8 cellular contexts compared by ENCODE assay signal in the genomic region with DNA sequence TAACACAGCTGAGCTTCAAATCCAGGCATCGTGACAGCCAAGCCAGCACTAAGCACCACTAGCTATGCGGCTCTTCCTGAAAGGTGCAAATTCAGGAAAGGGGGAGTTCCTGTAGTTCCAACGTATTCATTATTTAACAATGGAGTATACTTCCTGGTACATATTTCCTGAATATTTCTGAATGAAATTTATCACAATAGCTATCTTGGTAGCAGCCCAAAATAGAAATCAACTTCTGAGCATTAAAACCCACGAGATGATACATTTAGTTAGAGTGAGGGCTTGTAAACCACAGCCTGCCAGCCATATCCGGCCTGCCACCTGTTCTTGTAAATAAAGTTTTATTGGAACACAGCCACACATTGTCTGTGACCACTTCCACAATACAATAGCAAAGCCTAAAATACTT.
DNase-seq lines count a peak whose midpoint lies in the region; ATAC-seq and TF ChIP-seq lines count a peak whose summit lies in the region.

No MANE protein-coding gene starts in this region.

- no peak overlapping the region for H2AFZ ChIP-seq in GM23338
- 0 out of 2 replicates have a peak overlapping the region, but pooled peaks have one; percentile 4 for H2AFZ ChIP-seq in PC-3 (ENCODE audit: low read length)

- H3K9me3 Mint-ChIP-seq in GM23338 = peaks cover 7% of the 10 kb centered on the region; the same call in 1 of the 3 replicates

- H3K36me3 Mint-ChIP-seq in GM23338 (ENCODE audit: low read depth) = peaks cover 53% of the 10 kb centered on the region

- H3K79me2 ChIP-seq in GM23338 (replicated peaks; ENCODE audit: insufficient read depth) = peaks cover 100% of the 10 kb centered on the region
- no peaks in the 10 kb centered on the region for H3K79me2 ChIP-seq in PC-3 (ENCODE audit: low read length)

- no peak overlapping the region for H3K4me3 Mint-ChIP-seq in GM23338

- H4K20me1 ChIP-seq in GM23338 (replicated peaks; ENCODE audit: insufficient read depth) (peaks cover 77% of the 10 kb centered on the region), PC-3 (ENCODE audit: low read length) (no peaks in the 10 kb centered on the region)

- no peak overlapping the region for H3K4me2 ChIP-seq in GM23338
- H3K4me2 ChIP-seq in PC-3 (ENCODE audit: low read length) = no peak overlapping the region

- POLR2A ChIA-PET in PC-3 (lab: Charles Lee; ENCODE audit: unreplicated experiment) = no interaction called here

- peaks cover 7% of the 10 kb centered on the region for H3K27me3 Mint-ChIP-seq in GM23338 (ENCODE audit: insufficient read depth, low read depth, poor library complexity)

- H3K27ac ChIP-seq in GM23338 (ENCODE audit: low read depth) (0 out of 2 replicates have a peak overlapping the region, but pooled peaks have one; percentile 1), PC-3 (ENCODE audit: low read length) (no peak overlapping the region), epithelial cell of prostate (peak overlapping the region; percentile 30)

- CTCF ChIA-PET in PC-3 (lab: Charles Lee) = no interaction called here

- H3F3A ChIP-seq in GM23338 (replicated peaks; ENCODE audit: low read depth) = 0 out of 2 replicates have a peak, but pooled peaks cover 9% of the 10 kb centered on the region
- H3F3A ChIP-seq in PC-3 (ENCODE audit: low read length, unreplicated experiment) = no peaks in the 10 kb centered on the region

- DNase-seq in DMS153 (lab: John Stamatoyannopoulos, UW) (peak; percentile 51), GM23338 (ENCODE audit: low spot score) (no peak), PC-3 (peak; percentile 78), epithelial cell of prostate (ENCODE audit: low read depth, low spot score) (no peak), T-helper 9 cell (no peak), NCI-H128 (lab: John Stamatoyannopoulos, UW; ENCODE audit: unreplicated experiment) (no peak), SHP77 treated with DMSO at 0.1 percent for 48 hours (lab: John Stamatoyannopoulos, UW) (no peak)

- H3K9me3 ChIP-seq in PC-3 (ENCODE audit: low read length) = no peaks in the 10 kb centered on the region

- ATAC-seq in GM23338 (no peak), PC-3 (peak; percentile 64), HG03135 (IDR thresholded peaks at IDR 0.05; ENCODE audit: unreplicated experiment) (no peak)

- H3K27ac Mint-ChIP-seq in GM23338 = peak overlapping the region; percentile 78; the same call in 1 of the 2 replicates

- TF ChIP-seq CTCF in GM23338 (conservative IDR thresholded peaks at IDR 0.05; ENCODE audit: low read depth in 2 of 2) = no peak
- TF ChIP-seq CTCF in PC-3 (conservative IDR thresholded peaks at IDR 0.05; ENCODE audit: low read depth, low read length) = no peak

- H3K4me1 ChIP-seq in GM23338 (ENCODE audit: insufficient read depth) (peaks cover 70% of the 10 kb centered on the region), PC-3 (ENCODE audit: insufficient read depth, low read length) (peaks cover 17% of the 10 kb centered on the region)

- intact Hi-C loops in PC-3 (cut with micrococcal nuclease) = no loop called here

- H3K4me3 ChIP-seq in GM23338 (no peak overlapping the region), PC-3 (ENCODE audit: low read length) (no peak overlapping the region)

- H3K9ac ChIP-seq in PC-3 (ENCODE audit: low read length) = no peak overlapping the region

- H3K4me1 Mint-ChIP-seq in GM23338 = peaks cover 58% of the 10 kb centered on the region

- no TSS peak for BruUV-seq in PC-3 (replicated peaks; lab: Mats Ljungman, UMichigan)

- H3K36me3 ChIP-seq in GM23338 (ENCODE audit: insufficient read depth) (peaks cover 1% of the 10 kb centered on the region; the same call in 1 of the 2 replicates), PC-3 (ENCODE audit: low read depth, low read length) (no peaks in the 10 kb centered on the region)

- H3K9me2 ChIP-seq in GM23338 (ENCODE audit: insufficient read depth) (no peaks in the 10 kb centered on the region), PC-3 (replicated peaks; ENCODE audit: low read length) (no peaks in the 10 kb centered on the region)

- H3K27me3 ChIP-seq in GM23338 (ENCODE audit: insufficient read depth) (no peaks in the 10 kb centered on the region), PC-3 (ENCODE audit: low read length) (no peaks in the 10 kb centered on the region)

TF ChIP-seq in GM23338, 12 proteins besides CTCF, POLR2A, EP300 and RAD21 (continues in another document):
- no peak for TF ChIP-seq CREB1 (CRISPR knock-in tag; IDR thresholded peaks at IDR 0.05; ENCODE audit: low read depth)
- TF ChIP-seq, protein P1, sequence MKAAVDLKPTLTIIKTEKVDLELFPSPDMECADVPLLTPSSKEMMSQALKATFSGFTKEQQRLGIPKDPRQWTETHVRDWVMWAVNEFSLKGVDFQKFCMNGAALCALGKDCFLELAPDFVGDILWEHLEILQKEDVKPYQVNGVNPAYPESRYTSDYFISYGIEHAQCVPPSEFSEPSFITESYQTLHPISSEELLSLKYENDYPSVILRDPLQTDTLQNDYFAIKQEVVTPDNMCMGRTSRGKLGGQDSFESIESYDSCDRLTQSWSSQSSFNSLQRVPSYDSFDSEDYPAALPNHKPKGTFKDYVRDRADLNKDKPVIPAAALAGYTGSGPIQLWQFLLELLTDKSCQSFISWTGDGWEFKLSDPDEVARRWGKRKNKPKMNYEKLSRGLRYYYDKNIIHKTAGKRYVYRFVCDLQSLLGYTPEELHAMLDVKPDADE (IDR thresholded peaks at IDR 0.05) = no peak
- TF ChIP-seq, protein P2, sequence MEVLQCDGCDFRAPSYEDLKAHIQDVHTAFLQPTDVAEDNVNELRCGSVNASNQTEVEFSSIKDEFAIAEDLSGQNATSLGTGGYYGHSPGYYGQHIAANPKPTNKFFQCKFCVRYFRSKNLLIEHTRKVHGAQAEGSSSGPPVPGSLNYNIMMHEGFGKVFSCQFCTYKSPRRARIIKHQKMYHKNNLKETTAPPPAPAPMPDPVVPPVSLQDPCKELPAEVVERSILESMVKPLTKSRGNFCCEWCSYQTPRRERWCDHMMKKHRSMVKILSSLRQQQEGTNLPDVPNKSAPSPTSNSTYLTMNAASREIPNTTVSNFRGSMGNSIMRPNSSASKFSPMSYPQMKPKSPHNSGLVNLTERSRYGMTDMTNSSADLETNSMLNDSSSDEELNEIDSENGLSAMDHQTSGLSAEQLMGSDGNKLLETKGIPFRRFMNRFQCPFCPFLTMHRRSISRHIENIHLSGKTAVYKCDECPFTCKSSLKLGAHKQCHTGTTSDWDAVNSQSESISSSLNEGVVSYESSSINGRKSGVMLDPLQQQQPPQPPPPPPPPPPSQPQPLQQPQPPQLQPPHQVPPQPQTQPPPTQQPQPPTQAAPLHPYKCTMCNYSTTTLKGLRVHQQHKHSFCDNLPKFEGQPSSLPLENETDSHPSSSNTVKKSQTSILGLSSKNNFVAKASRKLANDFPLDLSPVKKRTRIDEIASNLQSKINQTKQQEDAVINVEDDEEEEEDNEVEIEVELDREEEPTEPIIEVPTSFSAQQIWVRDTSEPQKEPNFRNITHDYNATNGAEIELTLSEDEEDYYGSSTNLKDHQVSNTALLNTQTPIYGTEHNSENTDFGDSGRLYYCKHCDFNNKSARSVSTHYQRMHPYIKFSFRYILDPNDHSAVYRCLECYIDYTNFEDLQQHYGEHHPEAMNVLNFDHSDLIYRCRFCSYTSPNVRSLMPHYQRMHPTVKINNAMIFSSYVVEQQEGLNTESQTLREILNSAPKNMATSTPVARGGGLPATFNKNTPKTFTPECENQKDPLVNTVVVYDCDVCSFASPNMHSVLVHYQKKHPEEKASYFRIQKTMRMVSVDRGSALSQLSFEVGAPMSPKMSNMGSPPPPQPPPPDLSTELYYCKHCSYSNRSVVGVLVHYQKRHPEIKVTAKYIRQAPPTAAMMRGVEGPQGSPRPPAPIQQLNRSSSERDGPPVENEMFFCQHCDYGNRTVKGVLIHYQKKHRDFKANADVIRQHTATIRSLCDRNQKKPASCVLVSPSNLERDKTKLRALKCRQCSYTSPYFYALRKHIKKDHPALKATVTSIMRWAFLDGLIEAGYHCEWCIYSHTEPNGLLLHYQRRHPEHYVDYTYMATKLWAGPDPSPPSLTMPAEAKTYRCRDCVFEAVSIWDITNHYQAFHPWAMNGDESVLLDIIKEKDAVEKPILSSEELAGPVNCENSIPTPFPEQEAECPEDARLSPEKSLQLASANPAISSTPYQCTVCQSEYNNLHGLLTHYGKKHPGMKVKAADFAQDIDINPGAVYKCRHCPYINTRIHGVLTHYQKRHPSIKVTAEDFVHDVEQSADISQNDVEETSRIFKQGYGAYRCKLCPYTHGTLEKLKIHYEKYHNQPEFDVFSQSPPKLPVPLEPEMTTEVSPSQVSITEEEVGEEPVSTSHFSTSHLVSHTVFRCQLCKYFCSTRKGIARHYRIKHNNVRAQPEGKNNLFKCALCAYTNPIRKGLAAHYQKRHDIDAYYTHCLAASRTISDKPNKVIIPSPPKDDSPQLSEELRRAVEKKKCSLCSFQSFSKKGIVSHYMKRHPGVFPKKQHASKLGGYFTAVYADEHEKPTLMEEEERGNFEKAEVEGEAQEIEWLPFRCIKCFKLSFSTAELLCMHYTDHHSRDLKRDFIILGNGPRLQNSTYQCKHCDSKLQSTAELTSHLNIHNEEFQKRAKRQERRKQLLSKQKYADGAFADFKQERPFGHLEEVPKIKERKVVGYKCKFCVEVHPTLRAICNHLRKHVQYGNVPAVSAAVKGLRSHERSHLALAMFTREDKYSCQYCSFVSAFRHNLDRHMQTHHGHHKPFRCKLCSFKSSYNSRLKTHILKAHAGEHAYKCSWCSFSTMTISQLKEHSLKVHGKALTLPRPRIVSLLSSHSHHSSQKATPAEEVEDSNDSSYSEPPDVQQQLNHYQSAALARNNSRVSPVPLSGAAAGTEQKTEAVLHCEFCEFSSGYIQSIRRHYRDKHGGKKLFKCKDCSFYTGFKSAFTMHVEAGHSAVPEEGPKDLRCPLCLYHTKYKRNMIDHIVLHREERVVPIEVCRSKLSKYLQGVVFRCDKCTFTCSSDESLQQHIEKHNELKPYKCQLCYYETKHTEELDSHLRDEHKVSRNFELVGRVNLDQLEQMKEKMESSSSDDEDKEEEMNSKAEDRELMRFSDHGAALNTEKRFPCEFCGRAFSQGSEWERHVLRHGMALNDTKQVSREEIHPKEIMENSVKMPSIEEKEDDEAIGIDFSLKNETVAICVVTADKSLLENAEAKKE (CRISPR knock-in tag; IDR thresholded peaks at IDR 0.05) = no peak
- no peak for TF ChIP-seq STAT1 (IDR thresholded peaks at IDR 0.05; ENCODE audit: unreplicated experiment)

Comparison
In these comparisons a context has a peak if more than half of its experiments do, and no peak if none do; other contexts are left out.
1. DNase-seq: peak in DMS153 (single experiment) and PC-3 (single experiment); none in GM23338 (single experiment), epithelial cell of prostate (single experiment), T-helper 9 cell (single experiment), NCI-H128 (single experiment) and SHP77 treated with DMSO at 0.1 percent for 48 hours (single experiment).